17 cellular contexts compared by ENCODE assay signal in genomic region chr6:116004841-116005507, GRCh38. TPM values are rescaled to one million over a fixed set of nuclear protein-coding genes. Genes with fewer than 3 reads are reported as not detected.
"Had no signal": no experiment of that assay in that cellular context is flagged by ENCODE, and none has a peak within 500 bp of the region (broad histone marks: within the 10 kb centered on the region; RNA-seq: fewer than 3 reads in every experiment).

No MANE protein-coding gene starts in this region.

- H3K27ac ChIP-seq: gastrocnemius medialis, left lung, parathyroid adenoma, prostate gland, stomach, thoracic aorta had no signal

- H3K4me1 ChIP-seq: left lung, parathyroid adenoma, prostate gland had no signal

- H3K27me3 ChIP-seq: gastrocnemius medialis, left lung, stomach had no signal

- H2AFZ ChIP-seq: parathyroid adenoma had no signal

- H3K9ac ChIP-seq: parathyroid adenoma had no signal

- H3K79me2 ChIP-seq: parathyroid adenoma had no signal

- DNase-seq: effector memory CD4-positive, alpha-beta T cell; gastrocnemius medialis; islet precursor cell; left lung; naive thymus-derived CD4-positive, alpha-beta T cell; nephron progenitor cell; small intestine; stimulated activated CD4-positive, alpha-beta T cell treated with anti-CD3 and anti-CD28 coated beads, Interleukin-12 subunit alpha, Interleukin-12 subunit beta, amount 100 ng/mL, for 4 hours; stimulated activated naive CD4-positive, alpha-beta T cell; stomach; substantia nigra; trophoblast cell had no signal

- H3K9me3 ChIP-seq: gastrocnemius medialis, left lung, prostate gland, stomach, thoracic aorta had no signal

- H3K4me3 ChIP-seq: gastrocnemius medialis, left lung, prostate gland, stomach, thoracic aorta had no signal

- H3K36me3 ChIP-seq: gastrocnemius medialis, left lung, prostate gland, thoracic aorta had no signal

- ATAC-seq: esophagus mucosa; gastrocnemius medialis; left lung; naive thymus-derived CD4-positive, alpha-beta T cell had no signal

RNA-seq across cellular contexts. Expression of gene FRK, which starts 55.7 kb away (rescaled TPM):
- total RNA-seq: mononuclear cell had no signal
